In genomic region chr1:58948671-58949070, GRCh38 we compare ENCODE assay signal across 14 cellular contexts.
A peak's percentile ranks its signal among the peaks of the same experiment; 100 is the strongest.
DNase-seq lines count a peak whose midpoint lies in the region; ATAC-seq and TF ChIP-seq lines count a peak whose summit lies in the region.
"Had no signal": no experiment of that assay in that cellular context is flagged by ENCODE, and none has a peak within 500 bp of the region (broad histone marks: within the 10 kb centered on the region; RNA-seq: fewer than 3 reads in every experiment).

No MANE protein-coding gene starts in this region.

- H3K9me3 ChIP-seq in MM.1S (replicated peaks; ENCODE audit: insufficient read depth, low read length): no peaks in the 10 kb centered on the region
- H3K9me3 ChIP-seq: BLaER1, HAP-1 had no signal

- no peaks in the 10 kb centered on the region for H3K36me3 Mint-ChIP-seq in activated CD4-positive, alpha-beta T cell treated with anti-CD3 and anti-CD28 coated beads for 36 hours (ENCODE audit: low read depth)
- peaks cover 8% of the 10 kb centered on the region for H3K36me3 Mint-ChIP-seq in natural killer cell treated with Interleukin-12 subunit alpha and Interleukin-12 subunit beta and Interleukin-15 and Interleukin-18, amount 100 ng/mL, for 72 hours
- H3K36me3 Mint-ChIP-seq in natural killer cell: no peaks in the 10 kb centered on the region
- peaks cover 2% of the 10 kb centered on the region for H3K36me3 Mint-ChIP-seq in central memory CD8-positive, alpha-beta T cell (ENCODE audit: insufficient read depth)

- H3K4me3 Mint-ChIP-seq in activated CD4-positive, alpha-beta T cell treated with anti-CD3 and anti-CD28 coated beads for 36 hours: no peak overlapping the region
- H3K4me3 Mint-ChIP-seq in natural killer cell treated with Interleukin-12 subunit alpha and Interleukin-12 subunit beta and Interleukin-15 and Interleukin-18, amount 100 ng/mL, for 72 hours: no peak overlapping the region
- H3K4me3 Mint-ChIP-seq in natural killer cell: no peak overlapping the region
- no peak overlapping the region for H3K4me3 Mint-ChIP-seq in central memory CD8-positive, alpha-beta T cell

- H3K27me3 ChIP-seq in MM.1S (replicated peaks; ENCODE audit: insufficient read depth, low read length): no peaks in the 10 kb centered on the region
- H3K27me3 ChIP-seq: BLaER1 had no signal

- no peaks in the 10 kb centered on the region for H3K36me3 ChIP-seq in MM.1S (replicated peaks; ENCODE audit: insufficient read depth, low read length)
- H3K36me3 ChIP-seq: BLaER1, HAP-1 had no signal

- H3K27me3 Mint-ChIP-seq in activated CD4-positive, alpha-beta T cell treated with anti-CD3 and anti-CD28 coated beads for 36 hours: no peaks in the 10 kb centered on the region
- peaks cover 0 to 6% of the 10 kb centered on the region in 2 donors for H3K27me3 Mint-ChIP-seq in natural killer cell treated with Interleukin-12 subunit alpha and Interleukin-12 subunit beta and Interleukin-15 and Interleukin-18, amount 100 ng/mL, for 72 hours
- peaks cover 0 to 6% of the 10 kb centered on the region in 2 donors for H3K27me3 Mint-ChIP-seq in natural killer cell (ENCODE audit: low read depth in 2 of 2)
- H3K27me3 Mint-ChIP-seq in central memory CD8-positive, alpha-beta T cell: no peaks in the 10 kb centered on the region

- H3F3A ChIP-seq in MM.1S (ENCODE audit: insufficient read depth, low read length): no peaks in the 10 kb centered on the region

- H3K27ac ChIP-seq in MM.1S (ENCODE audit: low read length): no peak overlapping the region
- H3K27ac ChIP-seq: BLaER1, HL-60 had no signal

- no peak for DNase-seq in activated CD4-positive, alpha-beta T cell treated with anti-CD3 and anti-CD28 coated beads for 36 hours
- no peak for DNase-seq in activated CD4-positive, alpha-beta T cell treated with anti-CD3 and anti-CD28 coated beads, Interleukin-2, amount 50 U/mL, for 1 hour
- DNase-seq in natural killer cell treated with Interleukin-12 subunit alpha and Interleukin-12 subunit beta and Interleukin-15 and Interleukin-18, amount 100 ng/mL, for 72 hours (ENCODE audit: low spot score): no peak
- DNase-seq in natural killer cell: no peak
- DNase-seq in central memory CD8-positive, alpha-beta T cell (ENCODE audit: low spot score in 2 of 2): no peak
- DNase-seq in MM.1S: no peak
- DNase-seq: 8988T, AML-193, DMS53, GF-D8 had no signal

- peaks cover 6% of the 10 kb centered on the region for H3K9me3 Mint-ChIP-seq in activated CD4-positive, alpha-beta T cell treated with anti-CD3 and anti-CD28 coated beads for 36 hours (ENCODE audit: low read depth)
- H3K9me3 Mint-ChIP-seq in natural killer cell treated with Interleukin-12 subunit alpha and Interleukin-12 subunit beta and Interleukin-15 and Interleukin-18, amount 100 ng/mL, for 72 hours: peaks cover 3% of the 10 kb centered on the region
- no peaks in the 10 kb centered on the region for H3K9me3 Mint-ChIP-seq in natural killer cell
- no peaks in the 10 kb centered on the region for H3K9me3 Mint-ChIP-seq in central memory CD8-positive, alpha-beta T cell

- intact Hi-C loops in activated CD4-positive, alpha-beta T cell treated with anti-CD3 and anti-CD28 coated beads for 36 hours (cut with DNase I, micrococcal nuclease): no loop called here
- intact Hi-C loops in natural killer cell (cut with micrococcal nuclease): no loop called here

- TF ChIP-seq CTCF in natural killer cell (IDR thresholded peaks at IDR 0.05): no peak
- no peak for TF ChIP-seq CTCF in MM.1S (IDR thresholded peaks at IDR 0.05; ENCODE audit: low read length)

- no peaks in the 10 kb centered on the region for H3K9me2 ChIP-seq in MM.1S (replicated peaks; ENCODE audit: insufficient read depth, low read length)

- H3K9ac ChIP-seq in MM.1S (ENCODE audit: low read length): no peak overlapping the region
- H3K9ac ChIP-seq: BLaER1 had no signal

- CTCF ChIA-PET in activated CD4-positive, alpha-beta T cell treated with anti-CD3 and anti-CD28 coated beads for 36 hours (lab: Charles Lee): no interaction called here

- H3K27ac Mint-ChIP-seq in activated CD4-positive, alpha-beta T cell treated with anti-CD3 and anti-CD28 coated beads for 36 hours: peak overlapping the region; percentile 28
- peak overlapping the region; percentile 19 to 29 for H3K27ac Mint-ChIP-seq in natural killer cell treated with Interleukin-12 subunit alpha and Interleukin-12 subunit beta and Interleukin-15 and Interleukin-18, amount 100 ng/mL, for 72 hours
- H3K27ac Mint-ChIP-seq in natural killer cell: no peak overlapping the region
- peak overlapping the region; percentile 87 for H3K27ac Mint-ChIP-seq in central memory CD8-positive, alpha-beta T cell (ENCODE audit: low read depth)

- no peak for ATAC-seq in activated CD4-positive, alpha-beta T cell treated with anti-CD3 and anti-CD28 coated beads for 36 hours
- ATAC-seq in natural killer cell treated with Interleukin-12 subunit alpha and Interleukin-12 subunit beta and Interleukin-15 and Interleukin-18, amount 100 ng/mL, for 72 hours: no peak
- ATAC-seq in natural killer cell: no peak
- ATAC-seq in central memory CD8-positive, alpha-beta T cell (replicated peaks; ENCODE audit: extremely low read depth, poor library complexity, severe bottlenecking): no peak
- no peak for ATAC-seq in HG03175 (IDR thresholded peaks at IDR 0.05; ENCODE audit: unreplicated experiment)

- no peak overlapping the region for H3K4me3 ChIP-seq in MM.1S (ENCODE audit: low read length)
- H3K4me3 ChIP-seq: BLaER1, HAP-1 had no signal

- H2AFZ ChIP-seq in MM.1S (ENCODE audit: low read length): no peak overlapping the region

- no peaks in the 10 kb centered on the region for H3K79me2 ChIP-seq in MM.1S (ENCODE audit: low read length)

- H4K20me1 ChIP-seq in MM.1S (ENCODE audit: insufficient read depth, low read length): no peaks in the 10 kb centered on the region
- H4K20me1 ChIP-seq: BLaER1 had no signal

- H3K4me1 ChIP-seq in MM.1S (ENCODE audit: low read length): peaks cover 6% of the 10 kb centered on the region; the same call in 1 of the 2 replicates
- H3K4me1 ChIP-seq: HAP-1 had no signal

- peaks cover 42% of the 10 kb centered on the region for H3K4me1 Mint-ChIP-seq in activated CD4-positive, alpha-beta T cell treated with anti-CD3 and anti-CD28 coated beads for 36 hours
- peaks cover 30 to 33% of the 10 kb centered on the region in 2 donors for H3K4me1 Mint-ChIP-seq in natural killer cell treated with Interleukin-12 subunit alpha and Interleukin-12 subunit beta and Interleukin-15 and Interleukin-18, amount 100 ng/mL, for 72 hours (ENCODE audit: low read depth in 2 of 2)
- peaks cover 29 to 32% of the 10 kb centered on the region in 2 donors for H3K4me1 Mint-ChIP-seq in natural killer cell
- peaks cover 54% of the 10 kb centered on the region for H3K4me1 Mint-ChIP-seq in central memory CD8-positive, alpha-beta T cell

- no peak overlapping the region for H3K4me2 ChIP-seq in MM.1S (ENCODE audit: low read depth, low read length)
- H3K4me2 ChIP-seq: BLaER1 had no signal

- POLR2A ChIA-PET in activated CD4-positive, alpha-beta T cell treated with anti-CD3 and anti-CD28 coated beads for 36 hours (lab: Charles Lee): no interaction called here

Comparison
In these comparisons a context has a peak if more than half of its experiments do, and no peak if none do; other contexts are left out.
1. H3K27ac Mint-ChIP-seq: peak in activated CD4-positive, alpha-beta T cell treated with anti-CD3 and anti-CD28 coated beads for 36 hours (single experiment), natural killer cell treated with Interleukin-12 subunit alpha and Interleukin-12 subunit beta and Interleukin-15 and Interleukin-18, amount 100 ng/mL, for 72 hours (2 of 2) and central memory CD8-positive, alpha-beta T cell (single experiment); none in natural killer cell (0 of 2).